1 cellular context compared by ENCODE assay signal in the genomic region with DNA sequence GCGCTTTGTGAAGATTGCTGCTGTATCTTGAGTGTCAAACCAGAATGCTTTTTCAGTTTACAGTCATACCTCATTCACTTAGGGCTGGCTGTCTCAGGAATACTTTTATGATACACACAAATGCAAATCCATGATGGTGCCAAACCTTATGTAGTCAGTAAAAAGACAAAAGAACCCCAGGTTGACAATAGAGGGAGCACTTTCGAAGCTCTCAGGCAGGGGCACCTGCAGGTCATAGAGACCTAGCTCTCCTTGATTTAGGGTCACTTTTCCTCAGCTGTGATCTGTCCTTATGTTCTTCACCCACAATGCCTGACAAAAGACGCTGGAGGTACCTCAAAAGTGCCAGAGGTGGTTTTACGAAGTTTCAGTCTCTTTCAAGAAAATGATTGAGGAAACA.
TF ChIP-seq lines count a peak whose summit lies in the region.

No MANE protein-coding gene starts in this region.

TF ChIP-seq in IMR-90, 13 proteins besides CTCF, POLR2A, EP300 and RAD21:
- no peak for TF ChIP-seq RCOR1 (IDR thresholded peaks at IDR 0.05; ENCODE audit: insufficient replicate concordance, low read length)
- no peak for TF ChIP-seq BHLHE40 (IDR thresholded peaks at IDR 0.05; ENCODE audit: low read depth, low read length)
- no peak for TF ChIP-seq FOS (IDR thresholded peaks at IDR 0.05; ENCODE audit: low read depth, low read length)
- TF ChIP-seq CHD1 (IDR thresholded peaks at IDR 0.05; ENCODE audit: low read depth, low read length), result no peak
- TF ChIP-seq RFX5 (IDR thresholded peaks at IDR 0.05; ENCODE audit: low read depth, low read length), result no peak
- no peak for TF ChIP-seq CEBPB (IDR thresholded peaks at IDR 0.05; ENCODE audit: low read depth, low read length)
- TF ChIP-seq MXI1 (IDR thresholded peaks at IDR 0.05; ENCODE audit: borderline replicate concordance, low read depth, low read length), result no peak
- no peak for TF ChIP-seq MAZ (IDR thresholded peaks at IDR 0.05; ENCODE audit: borderline replicate concordance, low read depth, low read length)
- no peak for TF ChIP-seq SMC3 (IDR thresholded peaks at IDR 0.05; ENCODE audit: low read depth, low read length)
- TF ChIP-seq, protein P1, sequence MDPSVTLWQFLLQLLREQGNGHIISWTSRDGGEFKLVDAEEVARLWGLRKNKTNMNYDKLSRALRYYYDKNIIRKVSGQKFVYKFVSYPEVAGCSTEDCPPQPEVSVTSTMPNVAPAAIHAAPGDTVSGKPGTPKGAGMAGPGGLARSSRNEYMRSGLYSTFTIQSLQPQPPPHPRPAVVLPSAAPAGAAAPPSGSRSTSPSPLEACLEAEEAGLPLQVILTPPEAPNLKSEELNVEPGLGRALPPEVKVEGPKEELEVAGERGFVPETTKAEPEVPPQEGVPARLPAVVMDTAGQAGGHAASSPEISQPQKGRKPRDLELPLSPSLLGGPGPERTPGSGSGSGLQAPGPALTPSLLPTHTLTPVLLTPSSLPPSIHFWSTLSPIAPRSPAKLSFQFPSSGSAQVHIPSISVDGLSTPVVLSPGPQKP (IDR thresholded peaks at IDR 0.05; ENCODE audit: borderline replicate concordance, low read depth, low read length), result no peak
- TF ChIP-seq, protein P2, sequence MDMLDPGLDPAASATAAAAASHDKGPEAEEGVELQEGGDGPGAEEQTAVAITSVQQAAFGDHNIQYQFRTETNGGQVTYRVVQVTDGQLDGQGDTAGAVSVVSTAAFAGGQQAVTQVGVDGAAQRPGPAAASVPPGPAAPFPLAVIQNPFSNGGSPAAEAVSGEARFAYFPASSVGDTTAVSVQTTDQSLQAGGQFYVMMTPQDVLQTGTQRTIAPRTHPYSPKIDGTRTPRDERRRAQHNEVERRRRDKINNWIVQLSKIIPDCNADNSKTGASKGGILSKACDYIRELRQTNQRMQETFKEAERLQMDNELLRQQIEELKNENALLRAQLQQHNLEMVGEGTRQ (IDR thresholded peaks at IDR 0.05; ENCODE audit: low read depth, low read length), result no peak
- TF ChIP-seq NFE2L2 (IDR thresholded peaks at IDR 0.05; ENCODE audit: low read depth, low read length), result no peak
- TF ChIP-seq MAFK (IDR thresholded peaks at IDR 0.05; ENCODE audit: low read depth, low read length), result no peak
